In genomic region chr16:1900452-1900774, GRCh38 we compare ENCODE assay signal across 29 cellular contexts. TPM values are rescaled to one million over a fixed set of nuclear protein-coding genes. Genes with fewer than 3 reads are reported as not detected.
DNase-seq lines count a peak whose midpoint lies in the region; ATAC-seq and TF ChIP-seq lines count a peak whose summit lies in the region.
"Had no signal": no experiment of that assay in that cellular context is flagged by ENCODE, and none has a peak within 500 bp of the region (broad histone marks: within the 10 kb centered on the region; RNA-seq: fewer than 3 reads in every experiment).

No MANE protein-coding gene starts in this region.

- H3K4me3 ChIP-seq in lower lobe of right lung (no peak overlapping the region), A673 (ENCODE audit: low read depth, low read length, poor library complexity, severe bottlenecking) (no peak overlapping the region)
- H3K4me3 ChIP-seq: GM12878, GM23338, neural progenitor cell, suprapubic skin had no signal

- H3K36me3 Mint-ChIP-seq in activated naive CD8-positive, alpha-beta T cell treated with anti-CD3 and anti-CD28 coated beads for 36 hours: no peaks in the 10 kb centered on the region
- H3K36me3 Mint-ChIP-seq: CD14-positive monocyte; neural progenitor cell; stimulated activated effector memory CD8-positive, alpha-beta T cell treated with anti-CD3 and anti-CD28 coated beads, Interleukin-12 subunit alpha, Interleukin-12 subunit beta, amount 100 ng/mL, for 72 hours had no signal

- no peak overlapping the region for H3K27ac ChIP-seq in lower lobe of right lung
- H3K27ac ChIP-seq in A673 (ENCODE audit: low read depth, low read length, poor library complexity, severe bottlenecking): no peak overlapping the region
- H3K27ac ChIP-seq: neural progenitor cell, suprapubic skin had no signal

- no TSS peak for BruUV-seq in A673 (replicated peaks; lab: Mats Ljungman, UMichigan)

- H3K27me3 ChIP-seq in lower lobe of right lung (ENCODE audit: low read depth) (peaks cover 7% of the 10 kb centered on the region), A673 (replicated peaks; ENCODE audit: insufficient read depth, low read depth, low read length, poor library complexity) (no peaks in the 10 kb centered on the region)
- H3K27me3 ChIP-seq: neural progenitor cell had no signal

- H3K36me3 ChIP-seq in lower lobe of right lung: no peaks in the 10 kb centered on the region
- H3K36me3 ChIP-seq in A673 (ENCODE audit: insufficient read depth, low read length, poor library complexity, severe bottlenecking): no peaks in the 10 kb centered on the region
- H3K36me3 ChIP-seq: neural progenitor cell, suprapubic skin had no signal

- H3K4me1 ChIP-seq in lower lobe of right lung: no peaks in the 10 kb centered on the region
- H3K4me1 ChIP-seq in A673 (ENCODE audit: insufficient read depth, low read length, poor library complexity, severe bottlenecking): no peaks in the 10 kb centered on the region

- intact Hi-C loops in lower lobe of right lung (cut with DNase I): no loop called here
- intact Hi-C loops in A673 (cut with micrococcal nuclease; ENCODE audit: unreplicated experiment): no loop called here

- no peak for TF ChIP-seq CTCF in lower lobe of right lung (IDR thresholded peaks at IDR 0.05)
- no peak for TF ChIP-seq CTCF in A673 (conservative IDR thresholded peaks at IDR 0.05; ENCODE audit: low read depth, low read length)

- no peak overlapping the region for H3K4me3 Mint-ChIP-seq in activated naive CD8-positive, alpha-beta T cell treated with anti-CD3 and anti-CD28 coated beads for 36 hours
- H3K4me3 Mint-ChIP-seq: activated naive CD4-positive, alpha-beta T cell treated with anti-CD3 and anti-CD28 coated beads for 36 hours; activated T-cell treated with anti-CD3 and anti-CD28 coated beads, Interleukin-2, amount 50 U/mL, for 72 hours; CD14-positive monocyte; GM23338; neural progenitor cell; stimulated activated effector memory CD8-positive, alpha-beta T cell treated with anti-CD3 and anti-CD28 coated beads, Interleukin-12 subunit alpha, Interleukin-12 subunit beta, amount 100 ng/mL, for 72 hours had no signal

- H3K27me3 Mint-ChIP-seq in activated naive CD8-positive, alpha-beta T cell treated with anti-CD3 and anti-CD28 coated beads for 36 hours: peaks cover 8% of the 10 kb centered on the region

- H3K9me3 Mint-ChIP-seq in activated naive CD8-positive, alpha-beta T cell treated with anti-CD3 and anti-CD28 coated beads for 36 hours: no peaks in the 10 kb centered on the region
- H3K9me3 Mint-ChIP-seq: activated naive CD4-positive, alpha-beta T cell treated with anti-CD3 and anti-CD28 coated beads for 36 hours; activated T-cell treated with anti-CD3 and anti-CD28 coated beads, Interleukin-2, amount 50 U/mL, for 72 hours; GM23338; neural progenitor cell; stimulated activated effector memory CD8-positive, alpha-beta T cell treated with anti-CD3 and anti-CD28 coated beads, Interleukin-12 subunit alpha, Interleukin-12 subunit beta, amount 100 ng/mL, for 72 hours had no signal

- H3K4me1 Mint-ChIP-seq in activated naive CD8-positive, alpha-beta T cell treated with anti-CD3 and anti-CD28 coated beads for 36 hours: no peaks in the 10 kb centered on the region
- H3K4me1 Mint-ChIP-seq: CD14-positive monocyte; GM23338; stimulated activated effector memory CD8-positive, alpha-beta T cell treated with anti-CD3 and anti-CD28 coated beads, Interleukin-12 subunit alpha, Interleukin-12 subunit beta, amount 100 ng/mL, for 72 hours had no signal

- DNase-seq in COR-L47 (lab: John Stamatoyannopoulos, UW): peak; percentile 93
- peak; percentile 92 for DNase-seq in NCI-H1092 treated with DMSO at 0.1 percent for 48 hours (lab: John Stamatoyannopoulos, UW)
- DNase-seq in RPMI8226: peak; percentile 94
- no peak for DNase-seq in lower lobe of right lung
- no peak for DNase-seq in A673 (ENCODE audit: low spot score)
- no peak for DNase-seq in amygdala (lab: John Stamatoyannopoulos, UW)
- no peak for DNase-seq in activated naive CD8-positive, alpha-beta T cell treated with anti-CD3 and anti-CD28 coated beads for 36 hours
- DNase-seq: activated CD4-positive, alpha-beta T cell treated with anti-CD3 and anti-CD28 coated beads for 4 hours; activated naive CD4-positive, alpha-beta T cell treated with anti-CD3 and anti-CD28 coated beads for 36 hours; activated T-cell treated with anti-CD3 and anti-CD28 coated beads, Interleukin-2, amount 50 U/mL, for 72 hours; anterior cingulate cortex; caudate nucleus; dermis blood vessel endothelial cell; KG1; NCI-H524 treated with DMSO at 0.1 percent for 48 hours; stimulated activated CD4-positive, alpha-beta T cell treated with anti-CD3 and anti-CD28 coated beads, Interleukin-2, amount 100 ng/mL, for 24 hours had no signal

- ATAC-seq in lower lobe of right lung: peak; percentile 20 to 29
- ATAC-seq in GM21717 (IDR thresholded peaks at IDR 0.05; ENCODE audit: unreplicated experiment): no peak
- ATAC-seq: activated T-cell treated with anti-CD3 and anti-CD28 coated beads, Interleukin-2, amount 50 U/mL, for 72 hours; GM12878; GM23338; stimulated activated effector memory CD8-positive, alpha-beta T cell treated with anti-CD3 and anti-CD28 coated beads, Interleukin-12 subunit alpha, Interleukin-12 subunit beta, amount 100 ng/mL, for 72 hours had no signal

- H3K27ac Mint-ChIP-seq in activated naive CD8-positive, alpha-beta T cell treated with anti-CD3 and anti-CD28 coated beads for 36 hours: no peak overlapping the region
- H3K27ac Mint-ChIP-seq: activated naive CD4-positive, alpha-beta T cell treated with anti-CD3 and anti-CD28 coated beads for 36 hours; activated T-cell treated with anti-CD3 and anti-CD28 coated beads, Interleukin-2, amount 50 U/mL, for 72 hours; GM23338; neural progenitor cell; stimulated activated effector memory CD8-positive, alpha-beta T cell treated with anti-CD3 and anti-CD28 coated beads, Interleukin-12 subunit alpha, Interleukin-12 subunit beta, amount 100 ng/mL, for 72 hours had no signal

- POLR2A ChIA-PET in A673 (lab: Charles Lee; ENCODE audit: low non-redundant PET): no interaction called here

- no peaks in the 10 kb centered on the region for H3K9me3 ChIP-seq in lower lobe of right lung
- H3K9me3 ChIP-seq in A673 (ENCODE audit: low read depth, low read length, poor library complexity, severe bottlenecking): no peaks in the 10 kb centered on the region
- H3K9me3 ChIP-seq: suprapubic skin had no signal

- CTCF ChIA-PET in A673 (lab: Charles Lee): interaction anchor here (0.7 kb wide), 1 partner anchor 22 kb away, joined by 8 read pairs; no protein-coding TSS in a partner anchor

RNA-seq across cellular contexts. Expression of gene HS3ST6, which starts 17.8 kb away (rescaled TPM):
- total RNA-seq in lower lobe of right lung (1.3 TPM), A673 (2021) (not detected in 2 replicates)
- total RNA-seq in activated naive CD8-positive, alpha-beta T cell treated with anti-CD3 and anti-CD28 coated beads for 36 hours: not detected
- total RNA-seq: activated naive CD4-positive, alpha-beta T cell treated with anti-CD3 and anti-CD28 coated beads for 36 hours; activated T-cell treated with anti-CD3 and anti-CD28 coated beads, Interleukin-2, amount 50 U/mL, for 72 hours; dermis blood vessel endothelial cell; GM12878; GM23338; HT1080; liver; mucosa of gallbladder; pulmonary artery endothelial cell; skeletal muscle tissue; T-helper 1 cell treated with Interleukin-12 subunit alpha and Interleukin-12 subunit beta and Interleukin-4 antibody, amounts not matched to agents 30 ng/mL and 1 ng/mL, for 36 hours had no signal

RNA-seq across cellular contexts. Expression of gene MEIOB, which starts 28.4 kb away (rescaled TPM):
- total RNA-seq in lower lobe of right lung (not detected), A673 (2021) (0.48 and 0.62 TPM in 2 replicates)
- total RNA-seq in activated naive CD8-positive, alpha-beta T cell treated with anti-CD3 and anti-CD28 coated beads for 36 hours: under 1 TPM in 1 of 2 experiments, not detected in 1; 0.27 TPM
- total RNA-seq: dermis blood vessel endothelial cell; HT1080; T-helper 1 cell treated with Interleukin-12 subunit alpha and Interleukin-12 subunit beta and Interleukin-4 antibody, amounts not matched to agents 30 ng/mL and 1 ng/mL, for 36 hours had no signal

RNA-seq across cellular contexts. Expression of gene MSRB1, which starts 42.6 kb away (rescaled TPM):
- total RNA-seq in lower lobe of right lung (35.1 TPM), A673 (2021) (17.7 and 23.4 TPM in 2 replicates)
- total RNA-seq in activated naive CD8-positive, alpha-beta T cell treated with anti-CD3 and anti-CD28 coated beads for 36 hours: 10 to 100 TPM; 21.3 to 22.4 TPM

RNA-seq across cellular contexts. Expression of gene RPL3L, which starts 54.1 kb away (rescaled TPM):
- total RNA-seq in lower lobe of right lung (not detected), A673 (2021) (not detected in 2 replicates)
- total RNA-seq in activated naive CD8-positive, alpha-beta T cell treated with anti-CD3 and anti-CD28 coated beads for 36 hours: not detected
- total RNA-seq: activated naive CD4-positive, alpha-beta T cell treated with anti-CD3 and anti-CD28 coated beads for 36 hours; dermis blood vessel endothelial cell; GM12878; HT1080; liver; mucosa of gallbladder; pulmonary artery endothelial cell; T-helper 1 cell treated with Interleukin-12 subunit alpha and Interleukin-12 subunit beta and Interleukin-4 antibody, amounts not matched to agents 30 ng/mL and 1 ng/mL, for 36 hours had no signal

RNA-seq across cellular contexts. Expression of gene NDUFB10, which starts 58.9 kb away (rescaled TPM):
- total RNA-seq in lower lobe of right lung (85.8 TPM), A673 (2021) (178 and 210 TPM in 2 replicates)
- 100 to 1,000 TPM; 138 to 141 TPM for total RNA-seq in activated naive CD8-positive, alpha-beta T cell treated with anti-CD3 and anti-CD28 coated beads for 36 hours

Comparison
In these comparisons a context has a peak if more than half of its experiments do, and no peak if none do; other contexts are left out.
1. DNase-seq: peak in COR-L47 (single experiment), NCI-H1092 treated with DMSO at 0.1 percent for 48 hours (single experiment) and RPMI8226 (single experiment); none in lower lobe of right lung (single experiment), A673 (single experiment), amygdala (0 of 56) and activated naive CD8-positive, alpha-beta T cell treated with anti-CD3 and anti-CD28 coated beads for 36 hours (single experiment).